In genomic region chr2:3443083-3443482, GRCh38 we compare ENCODE assay signal across 13 cellular contexts.
A peak's percentile ranks its signal among the peaks of the same experiment; 100 is the strongest.
DNase-seq lines count a peak whose midpoint lies in the region; ATAC-seq lines count a peak whose summit lies in the region.
"Had no signal": no experiment of that assay in that cellular context is flagged by ENCODE, and none has a peak within 500 bp of the region (broad histone marks: within the 10 kb centered on the region; RNA-seq: fewer than 3 reads in every experiment).

No MANE protein-coding gene starts in this region.

- H3K27ac Mint-ChIP-seq in activated CD8-positive, alpha-beta memory T cell treated with anti-CD3 and anti-CD28 coated beads, Interleukin-2, amount 10 ng/mL, durations not matched to agents 7 days and 5 days: no peak overlapping the region
- H3K27ac Mint-ChIP-seq: CD8-positive, alpha-beta T cell had no signal

- H3K36me3 Mint-ChIP-seq in activated CD8-positive, alpha-beta memory T cell treated with anti-CD3 and anti-CD28 coated beads, Interleukin-2, amount 10 ng/mL, durations not matched to agents 7 days and 5 days: peaks cover 16% of the 10 kb centered on the region

- no peak overlapping the region for H3K4me3 Mint-ChIP-seq in activated CD8-positive, alpha-beta memory T cell treated with anti-CD3 and anti-CD28 coated beads, Interleukin-2, amount 10 ng/mL, durations not matched to agents 7 days and 5 days
- H3K4me3 Mint-ChIP-seq: CD4-positive, CD25-positive, alpha-beta regulatory T cell; CD8-positive, alpha-beta T cell had no signal

- no peaks in the 10 kb centered on the region for H3K4me1 Mint-ChIP-seq in activated CD8-positive, alpha-beta memory T cell treated with anti-CD3 and anti-CD28 coated beads, Interleukin-2, amount 10 ng/mL, durations not matched to agents 7 days and 5 days

- H3K9me3 Mint-ChIP-seq in activated CD8-positive, alpha-beta memory T cell treated with anti-CD3 and anti-CD28 coated beads, Interleukin-2, amount 10 ng/mL, durations not matched to agents 7 days and 5 days (ENCODE audit: low read depth): no peaks in the 10 kb centered on the region
- H3K9me3 Mint-ChIP-seq: CD4-positive, CD25-positive, alpha-beta regulatory T cell; CD8-positive, alpha-beta T cell had no signal

- CTCF ChIA-PET in activated CD8-positive, alpha-beta memory T cell treated with anti-CD3 and anti-CD28 coated beads, Interleukin-2, amount 10 ng/mL, durations not matched to agents 7 days and 5 days (lab: Charles Lee): interaction anchor here (1.8 to 4.5 kb wide), 2 partner anchors 9 to 19 kb away, joined by 5 to 18 read pairs; no protein-coding TSS in a partner anchor

- no peaks in the 10 kb centered on the region for H3K27me3 Mint-ChIP-seq in activated CD8-positive, alpha-beta memory T cell treated with anti-CD3 and anti-CD28 coated beads, Interleukin-2, amount 10 ng/mL, durations not matched to agents 7 days and 5 days
- H3K27me3 Mint-ChIP-seq: CD4-positive, CD25-positive, alpha-beta regulatory T cell had no signal

- DNase-seq in activated CD8-positive, alpha-beta memory T cell treated with anti-CD3 and anti-CD28 coated beads, Interleukin-2, amount 10 ng/mL, durations not matched to agents 7 days and 5 days: peak; percentile 31
- DNase-seq in activated CD8-positive, alpha-beta memory T cell treated with anti-CD3 and anti-CD28 coated beads for 24 hours: no peak
- peak; percentile 28 for DNase-seq in islet precursor cell
- peak; percentile 77 for DNase-seq in mesenteric fat pad (ENCODE audit: low spot score)
- DNase-seq: C1 segment of cervical spinal cord; CD4-positive, CD25-positive, alpha-beta regulatory T cell; CD8-positive, alpha-beta T cell; DMS53; DMS79 treated with DMSO at 0.1 percent for 48 hours; GF-D8; GOT3 had no signal

- no peak for ATAC-seq in activated CD8-positive, alpha-beta memory T cell treated with anti-CD3 and anti-CD28 coated beads, Interleukin-2, amount 10 ng/mL, durations not matched to agents 7 days and 5 days
- no peak for ATAC-seq in HG03025 (IDR thresholded peaks at IDR 0.05; ENCODE audit: low FRiP score, unreplicated experiment)
- no peak for ATAC-seq in HG02852 (IDR thresholded peaks at IDR 0.05; ENCODE audit: unreplicated experiment)
- ATAC-seq: CD8-positive, alpha-beta T cell had no signal
